ENCODE assay signal across 1 cellular context in genomic region chr13:60162096-60162495, GRCh38.
TF ChIP-seq lines count a peak whose summit lies in the region.

No MANE protein-coding gene starts in this region.

TF ChIP-seq in IMR-90, 13 proteins besides CTCF, POLR2A, EP300 and RAD21 (continued from another document):
- TF ChIP-seq RCOR1 (IDR thresholded peaks at IDR 0.05; ENCODE audit: insufficient replicate concordance, low read length) = no peak
- TF ChIP-seq BHLHE40 (IDR thresholded peaks at IDR 0.05; ENCODE audit: low read depth, low read length) = no peak
- TF ChIP-seq FOS (IDR thresholded peaks at IDR 0.05; ENCODE audit: low read depth, low read length) = no peak
- no peak for TF ChIP-seq CEBPB (IDR thresholded peaks at IDR 0.05; ENCODE audit: low read depth, low read length)
